8 cellular contexts compared by ENCODE assay signal in the genomic region with DNA sequence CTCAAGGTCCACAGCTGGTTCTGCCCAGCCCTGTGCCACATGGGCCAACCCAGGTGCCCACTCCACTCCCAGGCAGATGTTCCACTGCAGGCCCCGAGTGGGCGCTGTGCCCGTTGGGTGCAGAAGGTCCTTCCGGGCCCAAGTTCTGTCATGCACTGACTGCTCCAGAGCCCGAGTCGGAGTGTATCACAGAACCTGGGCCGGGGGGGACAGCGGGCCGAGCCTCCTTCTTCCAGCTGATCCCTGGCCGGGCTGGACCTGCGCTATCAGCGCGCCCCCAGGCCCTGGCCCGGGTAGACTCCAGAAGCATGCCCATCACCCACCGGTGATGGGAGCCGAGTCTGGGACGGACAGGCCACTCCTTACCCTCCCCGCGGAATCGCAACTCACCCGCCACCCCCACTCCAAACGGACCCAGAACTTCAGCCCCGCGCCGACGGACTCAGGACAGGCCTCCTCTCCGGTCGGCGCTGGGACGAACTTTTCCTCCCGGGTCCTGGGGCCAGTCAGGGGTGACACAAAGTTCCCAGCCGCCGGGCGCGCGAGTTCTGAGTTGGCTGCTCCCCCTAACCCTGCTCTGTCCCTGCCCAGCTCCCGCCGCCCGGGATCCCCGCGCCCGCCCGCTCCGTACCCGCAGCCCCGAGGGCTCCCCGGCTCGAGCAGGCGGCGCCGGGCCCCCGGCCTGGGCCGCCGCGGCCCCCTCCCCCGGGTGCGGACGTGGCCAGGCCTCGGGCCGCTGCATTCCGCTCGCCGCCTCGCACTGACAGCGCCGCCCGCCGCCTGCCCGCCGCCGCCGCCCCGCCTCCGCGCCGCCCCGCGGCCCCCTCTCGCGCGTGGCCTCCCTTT. TPM values are rescaled to one million over a fixed set of nuclear protein-coding genes. Genes with fewer than 3 reads are reported as not detected.
A peak's percentile ranks its signal among the peaks of the same experiment; 100 is the strongest.
DNase-seq lines count a peak whose midpoint lies in the region; ATAC-seq and TF ChIP-seq lines count a peak whose summit lies in the region.

A gene with protein sequence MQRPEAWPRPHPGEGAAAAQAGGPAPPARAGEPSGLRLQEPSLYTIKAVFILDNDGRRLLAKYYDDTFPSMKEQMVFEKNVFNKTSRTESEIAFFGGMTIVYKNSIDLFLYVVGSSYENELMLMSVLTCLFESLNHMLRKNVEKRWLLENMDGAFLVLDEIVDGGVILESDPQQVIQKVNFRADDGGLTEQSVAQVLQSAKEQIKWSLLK (minus strand): TSS at position 762 of the 846 bp plus-strand sequence. CDS start 20 bp downstream, at position 742.

- TF ChIP-seq CTCF in heart right ventricle (IDR thresholded peaks at IDR 0.05) (peak; percentile 31 to 69 (median 60)), psoas muscle (IDR thresholded peaks at IDR 0.05) (peak; percentile 34)

- WGBS in heart right ventricle, 2 donors = 1% methylated on average over 59 to 81 of the region's 81 CpGs
- WGBS in psoas muscle, 3 donors = 0 to 2% (median 1%) methylated on average over 56 to 81 of the region's 81 CpGs

- no peaks in the 10 kb centered on the region for H3K9me3 Mint-ChIP-seq in activated naive CD4-positive, alpha-beta T cell treated with anti-CD3 and anti-CD28 coated beads, Interleukin-2, amount 50 U/mL, for 72 hours

- H3K27me3 ChIP-seq in heart right ventricle = peaks cover 0 to 37% (median 0%) of the 10 kb centered on the region in 7 donors
- no peaks in the 10 kb centered on the region for H3K27me3 ChIP-seq in psoas muscle (ENCODE audit: insufficient read depth in 3 of 3, low read length in 2 of 3)

- DNase-seq in DMS 273 (lab: John Stamatoyannopoulos, UW; ENCODE audit: unreplicated experiment) = peak; percentile 57
- no peak for DNase-seq in DMS 273 treated with DMSO at 0.1 percent for 48 hours (lab: John Stamatoyannopoulos, UW)
- DNase-seq in RPMI7951 (ENCODE audit: low read depth) = peak; percentile 59
- DNase-seq in activated naive CD4-positive, alpha-beta T cell treated with anti-CD3 and anti-CD28 coated beads, Interleukin-2, amount 50 U/mL, for 72 hours (ENCODE audit: low spot score in 2 of 2) = peak in 1 of 2 donors; percentile 70
- peak; percentile 70 to 75 for DNase-seq in heart right ventricle
- peak; percentile 78 to 90 for DNase-seq in psoas muscle
- no peak for DNase-seq in NCI-H2171 treated with DMSO at 0.1 percent for 48 hours (lab: John Stamatoyannopoulos, UW)

- ATAC-seq in activated naive CD4-positive, alpha-beta T cell treated with anti-CD3 and anti-CD28 coated beads, Interleukin-2, amount 50 U/mL, for 72 hours = peak; percentile 88 to 92
- peak; percentile 85 to 92 (median 90) for ATAC-seq in heart right ventricle
- ATAC-seq in psoas muscle = peak; percentile 84 to 94 (median 90)
- no peak for ATAC-seq in HG03469 (IDR thresholded peaks at IDR 0.05; ENCODE audit: unreplicated experiment)

- H3K27ac Mint-ChIP-seq in activated naive CD4-positive, alpha-beta T cell treated with anti-CD3 and anti-CD28 coated beads, Interleukin-2, amount 50 U/mL, for 72 hours = peak within 1 kb of the TSS; percentile 2 to 53

- intact Hi-C loops in heart right ventricle (cut with DNase I) = loop anchor here in 2 of 10 donors (2.0 to 10.0 kb wide), 2 partner anchors 38 to 798 kb away; a partner anchor contains a TSS
- intact Hi-C loops in psoas muscle (cut with DNase I) = no loop called here

- H3K4me3 ChIP-seq in heart right ventricle (peak within 1 kb of the TSS; percentile 56 to 88 (median 73)), psoas muscle (peak within 1 kb of the TSS; percentile 88)

- peaks cover 7 to 17% (median 13%) of the 10 kb centered on the region in 9 donors for H3K4me1 ChIP-seq in heart right ventricle
- H3K4me1 ChIP-seq in psoas muscle = peaks cover 15% of the 10 kb centered on the region

- peaks cover 0 to 7% of the 10 kb centered on the region in 2 donors for H3K36me3 Mint-ChIP-seq in activated naive CD4-positive, alpha-beta T cell treated with anti-CD3 and anti-CD28 coated beads, Interleukin-2, amount 50 U/mL, for 72 hours

- H3K27ac ChIP-seq in heart right ventricle (peak within 1 kb of the TSS; percentile 58 to 85 (median 81)), psoas muscle (peak within 1 kb of the TSS; percentile 90)

- no peaks in the 10 kb centered on the region for H3K9me3 ChIP-seq in heart right ventricle
- no peaks in the 10 kb centered on the region for H3K9me3 ChIP-seq in psoas muscle

- peaks cover 0 to 15% (median 0%) of the 10 kb centered on the region in 9 donors for H3K36me3 ChIP-seq in heart right ventricle
- peaks cover 0 to 11% of the 10 kb centered on the region in 2 donors for H3K36me3 ChIP-seq in psoas muscle (ENCODE audit: insufficient read depth in 1 of 2, low read depth in 1 of 2)

RNA-seq across cellular contexts. Expression of the gene that starts here (rescaled TPM):
- 40.3 and 41.7 TPM in 2 replicates for total RNA-seq in RPMI7951 (2014; rRNA removed; shearing (Covaris generic))
- 1 to 10 TPM; 1.3 to 3.6 TPM for total RNA-seq in activated naive CD4-positive, alpha-beta T cell treated with anti-CD3 and anti-CD28 coated beads, Interleukin-2, amount 50 U/mL, for 72 hours
- 10 to 100 TPM; 45.3 to 67.3 (median 60.7) TPM for total RNA-seq in heart right ventricle
- polyA plus RNA-seq in heart right ventricle = 10 to 100 TPM; 17.5 to 54.1 TPM
- 100 to 1,000 TPM in 1 of 4 donors, 10 to 100 TPM in 3; 56.4 to 130 (median 66.4) TPM for total RNA-seq in psoas muscle
- polyA plus RNA-seq in psoas muscle = 10 to 100 TPM; 16.8 to 46.0 (median 35.5) TPM

Comparison
In these comparisons a context has a peak if more than half of its experiments do, and no peak if none do; other contexts are left out.
1. DNase-seq: peak in DMS 273 (single experiment), RPMI7951 (single experiment), heart right ventricle (2 of 2) and psoas muscle (2 of 2); none in DMS 273 treated with DMSO at 0.1 percent for 48 hours (single experiment) and NCI-H2171 treated with DMSO at 0.1 percent for 48 hours (single experiment).